14 cellular contexts compared by ENCODE assay signal in the genomic region with DNA sequence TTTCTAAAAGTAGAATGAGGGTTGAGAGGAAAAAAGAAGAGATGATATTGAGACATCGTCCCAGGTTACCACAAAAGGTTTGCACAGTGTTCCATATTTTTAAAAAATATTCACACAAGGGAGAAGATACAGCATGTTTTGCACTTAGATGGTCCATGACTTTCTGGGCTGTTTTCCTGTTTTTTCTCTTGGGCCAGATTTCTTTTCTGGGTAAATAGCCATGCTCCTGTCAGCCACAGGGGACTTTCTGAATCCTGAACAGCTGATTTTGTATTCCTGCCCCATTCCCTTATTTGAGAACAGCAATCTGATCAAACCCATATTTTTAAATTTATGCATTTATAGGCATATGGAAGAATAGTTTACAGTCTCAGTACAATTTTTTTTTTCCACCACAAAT.
"Had no signal": no experiment of that assay in that cellular context is flagged by ENCODE, and none has a peak within 500 bp of the region (broad histone marks: within the 10 kb centered on the region; RNA-seq: fewer than 3 reads in every experiment).

No MANE protein-coding gene starts in this region.

- ATAC-seq: activated T-helper 17 cell treated with anti-CD3 and anti-CD28 coated beads, Interleukin-2, amount 50 U/mL, for 72 hours; WTC11 had no signal

- H3K4me1 ChIP-seq: stomach, uterus had no signal

- H3K27ac ChIP-seq: stomach, uterus had no signal

- H3K4me3 ChIP-seq: stomach, uterus had no signal

- H3K27me3 ChIP-seq: stomach, uterus had no signal

- DNase-seq: activated CD4-positive, alpha-beta T cell treated with anti-CD3 and anti-CD28 coated beads for 48 hours; activated CD8-positive, alpha-beta memory T cell treated with anti-CD3 and anti-CD28 coated beads for 24 hours; activated naive CD4-positive, alpha-beta T cell treated with anti-CD3 and anti-CD28 coated beads for 36 hours; activated T-cell treated with anti-CD3 and anti-CD28 coated beads for 4 hours; erythroblast; glutamatergic neuron; immature natural killer cell; nephron progenitor cell; stimulated activated CD4-positive, alpha-beta T cell treated with anti-CD3 and anti-CD28 coated beads, Interleukin-15, amount 100 ng/mL, for 24 hours; stimulated activated CD4-positive, alpha-beta T cell treated with anti-CD3 and anti-CD28 coated beads, Interleukin-4, amount 100 ng/mL, for 4 hours; stomach; uterus had no signal

- H3K9me3 ChIP-seq: stomach, uterus had no signal

- H3K36me3 ChIP-seq: uterus had no signal
